In the genomic region with DNA sequence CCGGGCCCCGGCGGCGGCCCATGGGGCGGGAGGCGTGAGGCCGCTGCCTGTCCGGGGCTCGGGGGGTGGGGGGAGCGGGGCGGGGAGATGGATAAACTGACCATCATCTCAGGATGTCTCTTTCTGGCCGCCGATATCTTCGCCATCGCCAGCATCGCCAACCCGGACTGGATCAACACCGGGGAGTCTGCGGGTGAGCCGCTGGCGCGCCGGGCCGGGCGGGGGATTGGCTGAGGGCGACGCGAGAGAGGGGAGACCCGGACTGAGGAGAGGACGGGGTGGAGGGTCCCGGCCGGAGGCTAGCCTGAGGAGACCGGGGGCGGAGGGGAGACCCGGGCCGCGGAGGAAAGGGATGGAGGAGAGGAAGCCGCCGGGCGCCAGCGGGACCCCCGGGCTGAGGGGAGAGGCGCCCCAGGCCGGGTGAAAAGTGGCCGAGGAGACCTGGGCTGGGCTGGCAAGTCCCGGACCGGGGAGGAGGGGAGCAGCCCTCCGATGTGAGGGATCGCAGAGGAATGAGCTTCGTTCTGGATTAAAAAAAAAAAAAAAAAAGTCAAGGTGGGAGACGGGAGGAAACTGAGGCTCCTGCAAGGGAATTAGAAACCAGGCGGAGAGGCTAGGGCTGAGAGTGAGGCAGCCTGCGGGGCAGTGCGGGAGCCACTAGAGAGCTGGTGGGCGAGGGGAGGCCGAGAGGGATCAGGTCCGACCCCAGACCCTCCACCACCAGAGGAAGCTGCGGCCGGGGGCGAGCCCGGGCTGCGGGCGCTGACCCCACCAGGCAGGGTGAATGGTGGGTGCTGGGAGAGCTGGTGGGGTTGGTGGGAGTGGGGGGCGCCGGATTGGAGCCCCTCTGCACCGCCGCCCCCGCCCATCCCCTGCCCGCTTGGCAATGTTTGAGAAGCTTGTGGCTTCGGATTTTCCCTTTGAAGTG, we compare ENCODE assay signal across 1 cellular context.
A peak's percentile ranks its signal among the peaks of the same experiment; 100 is the strongest.
TF ChIP-seq lines count a peak whose summit lies in the region.

No MANE protein-coding gene starts in this region.

TF ChIP-seq in HepG2, 621 proteins besides CTCF, POLR2A, EP300 and RAD21 (continues in another document):
- TF ChIP-seq NR2F2 (IDR thresholded peaks at IDR 0.05; ENCODE audit: borderline replicate concordance, low read depth) (no peak), RXRA (CRISPR knock-in tag; IDR thresholded peaks at IDR 0.05) (no peak; the same call in 1 of the 2 replicates), GTF3A (CRISPR knock-in tag; conservative IDR thresholded peaks at IDR 0.05) (no peak), ZNF451 (CRISPR knock-in tag; IDR thresholded peaks at IDR 0.05) (no peak), ZNF121 (CRISPR knock-in tag; IDR thresholded peaks at IDR 0.05) (no peak), KDM5B (CRISPR knock-in tag; IDR thresholded peaks at IDR 0.05; ENCODE audit: borderline replicate concordance) (no peak), MXI1 (IDR thresholded peaks at IDR 0.05; ENCODE audit: borderline replicate concordance, low read depth, low read length) (no peak), TBX3 (IDR thresholded peaks at IDR 0.05; ENCODE audit: borderline replicate concordance) (no peak), ZFAT (CRISPR knock-in tag; conservative IDR thresholded peaks at IDR 0.05) (no peak), AHR (CRISPR knock-in tag; IDR thresholded peaks at IDR 0.05) (0 out of 2 replicates have a peak, but pooled peaks have one; percentile 26), XRCC5 (optimal IDR thresholded peaks at IDR 0.05; ENCODE audit: low read length) (no peak), RXRB (CRISPR knock-in tag; IDR thresholded peaks at IDR 0.05; ENCODE audit: borderline replicate concordance) (no peak), TRIM24 (CRISPR knock-in tag; IDR thresholded peaks at IDR 0.05) (no peak), IKZF1 (IDR thresholded peaks at IDR 0.05) (no peak), ZNF660 (CRISPR knock-in tag; IDR thresholded peaks at IDR 0.05; ENCODE audit: borderline replicate concordance, low read depth) (no peak), GZF1 (CRISPR knock-in tag; IDR thresholded peaks at IDR 0.05) (peak; percentile 59; the same call in 1 of the 2 replicates), HIVEP1 (CRISPR knock-in tag; IDR thresholded peaks at IDR 0.05) (peak; percentile 69; the same call in 1 of the 2 replicates), ZSCAN25 (CRISPR knock-in tag; IDR thresholded peaks at IDR 0.05) (0 out of 2 replicates have a peak, but pooled peaks have one; percentile 15), ZNF253 (CRISPR knock-in tag; IDR thresholded peaks at IDR 0.05; ENCODE audit: borderline replicate concordance) (no peak), ZNF564 (CRISPR knock-in tag; IDR thresholded peaks at IDR 0.05) (peak; percentile 45; the same call in 1 of the 2 replicates), MIXL1 (CRISPR knock-in tag; IDR thresholded peaks at IDR 0.05) (no peak), SP1 (IDR thresholded peaks at IDR 0.05) (no peak), SP1 (CRISPR knock-in tag; IDR thresholded peaks at IDR 0.05) (no peak), ZNF333 (CRISPR knock-in tag; IDR thresholded peaks at IDR 0.05; ENCODE audit: borderline replicate concordance) (no peak), NRL (CRISPR knock-in tag; IDR thresholded peaks at IDR 0.05; ENCODE audit: borderline replicate concordance) (peak; percentile 72; the same call in 1 of the 2 replicates), ZNF225 (CRISPR knock-in tag; IDR thresholded peaks at IDR 0.05) (peak; percentile 75), RFX3 (CRISPR knock-in tag; IDR thresholded peaks at IDR 0.05) (no peak), FOXC1 (CRISPR knock-in tag; IDR thresholded peaks at IDR 0.05; ENCODE audit: borderline replicate concordance) (peak; percentile 22; the same call in 1 of the 2 replicates), ZNF180 (CRISPR knock-in tag; IDR thresholded peaks at IDR 0.05; ENCODE audit: borderline replicate concordance, low read depth) (0 out of 2 replicates have a peak, but pooled peaks have one; percentile 20), ZBTB33 (CRISPR knock-in tag; IDR thresholded peaks at IDR 0.05) (no peak), GTF2F1 (IDR thresholded peaks at IDR 0.05; ENCODE audit: low read length) (no peak), BHLHE40 (IDR thresholded peaks at IDR 0.05; ENCODE audit: low read length) (no peak), RBM39 (IDR thresholded peaks at IDR 0.05; ENCODE audit: low read depth, low read length, poor library complexity, severe bottlenecking) (peak; percentile 57), ZNF781 (CRISPR knock-in tag; IDR thresholded peaks at IDR 0.05; ENCODE audit: borderline replicate concordance, not compliant biosample characterization) (peak; percentile 73), ASH2L (IDR thresholded peaks at IDR 0.05; ENCODE audit: insufficient read length, low read depth, low read length) (peak; percentile 32), KLF9 (CRISPR knock-in tag; IDR thresholded peaks at IDR 0.05; ENCODE audit: low read depth) (no peak), ZNF589 (CRISPR knock-in tag; conservative IDR thresholded peaks at IDR 0.05) (no peak), FOSL2 (CRISPR knock-in tag; IDR thresholded peaks at IDR 0.05) (0 out of 2 replicates have a peak, but pooled peaks have one; percentile 4), KMT2A (CRISPR knock-in tag; IDR thresholded peaks at IDR 0.05) (peak; percentile 69; the same call in 1 of the 2 replicates), PCBP1 (IDR thresholded peaks at IDR 0.05; ENCODE audit: borderline replicate concordance, low read depth, low read length) (0 out of 2 replicates have a peak, but pooled peaks have one; percentile 41), ARNTL (CRISPR knock-in tag; IDR thresholded peaks at IDR 0.05) (no peak), FOXK1 (CRISPR knock-in tag; IDR thresholded peaks at IDR 0.05; ENCODE audit: borderline replicate concordance, low read depth) (peak; percentile 23; the same call in 1 of the 2 replicates), RBFOX2 (IDR thresholded peaks at IDR 0.05; ENCODE audit: low read depth, low read length) (no peak; the same call in 1 of the 2 replicates), ZNF850 (CRISPR knock-in tag; conservative IDR thresholded peaks at IDR 0.05) (no peak; the same call in 1 of the 2 replicates), ZNF761 (CRISPR knock-in tag; conservative IDR thresholded peaks at IDR 0.05) (no peak), FOXP1 (IDR thresholded peaks at IDR 0.05) (no peak), FOXP1 (CRISPR knock-in tag; IDR thresholded peaks at IDR 0.05) (no peak), HNRNPLL (IDR thresholded peaks at IDR 0.05; ENCODE audit: low read depth, low read length, poor library complexity, severe bottlenecking) (no peak), HCFC1 (IDR thresholded peaks at IDR 0.05; ENCODE audit: low read depth, low read length) (no peak), SP2 (CRISPR knock-in tag; IDR thresholded peaks at IDR 0.05) (no peak; the same call in 1 of the 2 replicates), ZSCAN21 (CRISPR knock-in tag; IDR thresholded peaks at IDR 0.05; ENCODE audit: borderline replicate concordance) (no peak), TAF15 (IDR thresholded peaks at IDR 0.05; ENCODE audit: low read depth, low read length, poor library complexity, severe bottlenecking) (no peak), HOXA7 (CRISPR knock-in tag; IDR thresholded peaks at IDR 0.05) (no peak), ZNF501 (CRISPR knock-in tag; IDR thresholded peaks at IDR 0.05) (0 out of 2 replicates have a peak, but pooled peaks have one; percentile 56), NFKB2 (CRISPR knock-in tag; IDR thresholded peaks at IDR 0.05; ENCODE audit: borderline replicate concordance) (peak; percentile 56; the same call in 1 of the 2 replicates), STAT6 (CRISPR knock-in tag; IDR thresholded peaks at IDR 0.05; ENCODE audit: borderline replicate concordance) (no peak), ARHGAP35 (CRISPR knock-in tag; IDR thresholded peaks at IDR 0.05; ENCODE audit: borderline replicate concordance) (peak; percentile 49; the same call in 1 of the 2 replicates), ZNF629 (CRISPR knock-in tag; conservative IDR thresholded peaks at IDR 0.05) (no peak), ZNF768 (CRISPR knock-in tag; IDR thresholded peaks at IDR 0.05) (no peak; the same call in 1 of the 2 replicates), TBP (CRISPR knock-in tag; IDR thresholded peaks at IDR 0.05) (no peak), ZNF234 (CRISPR knock-in tag; conservative IDR thresholded peaks at IDR 0.05) (0 out of 2 replicates have a peak, but pooled peaks have one; percentile 62), PHF5A (CRISPR knock-in tag; IDR thresholded peaks at IDR 0.05; ENCODE audit: low read depth, unreplicated experiment) (no peak), ZNF460 (CRISPR knock-in tag; IDR thresholded peaks at IDR 0.05; ENCODE audit: borderline replicate concordance) (no peak)
- TF ChIP-seq, protein P1, sequence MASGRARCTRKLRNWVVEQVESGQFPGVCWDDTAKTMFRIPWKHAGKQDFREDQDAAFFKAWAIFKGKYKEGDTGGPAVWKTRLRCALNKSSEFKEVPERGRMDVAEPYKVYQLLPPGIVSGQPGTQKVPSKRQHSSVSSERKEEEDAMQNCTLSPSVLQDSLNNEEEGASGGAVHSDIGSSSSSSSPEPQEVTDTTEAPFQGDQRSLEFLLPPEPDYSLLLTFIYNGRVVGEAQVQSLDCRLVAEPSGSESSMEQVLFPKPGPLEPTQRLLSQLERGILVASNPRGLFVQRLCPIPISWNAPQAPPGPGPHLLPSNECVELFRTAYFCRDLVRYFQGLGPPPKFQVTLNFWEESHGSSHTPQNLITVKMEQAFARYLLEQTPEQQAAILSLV (CRISPR knock-in tag; IDR thresholded peaks at IDR 0.05; ENCODE audit: borderline replicate concordance) = peak; percentile 17; the same call in 1 of the 2 replicates
- TF ChIP-seq, protein P2, sequence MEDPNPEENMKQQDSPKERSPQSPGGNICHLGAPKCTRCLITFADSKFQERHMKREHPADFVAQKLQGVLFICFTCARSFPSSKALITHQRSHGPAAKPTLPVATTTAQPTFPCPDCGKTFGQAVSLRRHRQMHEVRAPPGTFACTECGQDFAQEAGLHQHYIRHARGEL (CRISPR knock-in tag; IDR thresholded peaks at IDR 0.05) = no peak
- TF ChIP-seq, protein P3, sequence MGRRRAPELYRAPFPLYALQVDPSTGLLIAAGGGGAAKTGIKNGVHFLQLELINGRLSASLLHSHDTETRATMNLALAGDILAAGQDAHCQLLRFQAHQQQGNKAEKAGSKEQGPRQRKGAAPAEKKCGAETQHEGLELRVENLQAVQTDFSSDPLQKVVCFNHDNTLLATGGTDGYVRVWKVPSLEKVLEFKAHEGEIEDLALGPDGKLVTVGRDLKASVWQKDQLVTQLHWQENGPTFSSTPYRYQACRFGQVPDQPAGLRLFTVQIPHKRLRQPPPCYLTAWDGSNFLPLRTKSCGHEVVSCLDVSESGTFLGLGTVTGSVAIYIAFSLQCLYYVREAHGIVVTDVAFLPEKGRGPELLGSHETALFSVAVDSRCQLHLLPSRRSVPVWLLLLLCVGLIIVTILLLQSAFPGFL (CRISPR knock-in tag; IDR thresholded peaks at IDR 0.05) = no peak
- TF ChIP-seq, protein P4, sequence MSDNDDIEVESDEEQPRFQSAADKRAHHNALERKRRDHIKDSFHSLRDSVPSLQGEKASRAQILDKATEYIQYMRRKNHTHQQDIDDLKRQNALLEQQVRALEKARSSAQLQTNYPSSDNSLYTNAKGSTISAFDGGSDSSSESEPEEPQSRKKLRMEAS (IDR thresholded peaks at IDR 0.05) = 0 out of 2 replicates have a peak, but pooled peaks have one; percentile 14
- TF ChIP-seq, protein P5, sequence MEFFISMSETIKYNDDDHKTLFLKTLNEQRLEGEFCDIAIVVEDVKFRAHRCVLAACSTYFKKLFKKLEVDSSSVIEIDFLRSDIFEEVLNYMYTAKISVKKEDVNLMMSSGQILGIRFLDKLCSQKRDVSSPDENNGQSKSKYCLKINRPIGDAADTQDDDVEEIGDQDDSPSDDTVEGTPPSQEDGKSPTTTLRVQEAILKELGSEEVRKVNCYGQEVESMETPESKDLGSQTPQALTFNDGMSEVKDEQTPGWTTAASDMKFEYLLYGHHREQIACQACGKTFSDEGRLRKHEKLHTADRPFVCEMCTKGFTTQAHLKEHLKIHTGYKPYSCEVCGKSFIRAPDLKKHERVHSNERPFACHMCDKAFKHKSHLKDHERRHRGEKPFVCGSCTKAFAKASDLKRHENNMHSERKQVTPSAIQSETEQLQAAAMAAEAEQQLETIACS (CRISPR knock-in tag; IDR thresholded peaks at IDR 0.05) = no peak
